ENCODE assay signal across 1 cellular context in genomic region chr19:39140195-39140516, GRCh38.
TF ChIP-seq lines count a peak whose summit lies in the region.

No MANE protein-coding gene starts in this region.

TF ChIP-seq in H1, 55 proteins besides CTCF, POLR2A, EP300 and RAD21:
- TF ChIP-seq KDM5A (IDR thresholded peaks at IDR 0.05; ENCODE audit: low read length): no peak
- TF ChIP-seq, protein P1, sequence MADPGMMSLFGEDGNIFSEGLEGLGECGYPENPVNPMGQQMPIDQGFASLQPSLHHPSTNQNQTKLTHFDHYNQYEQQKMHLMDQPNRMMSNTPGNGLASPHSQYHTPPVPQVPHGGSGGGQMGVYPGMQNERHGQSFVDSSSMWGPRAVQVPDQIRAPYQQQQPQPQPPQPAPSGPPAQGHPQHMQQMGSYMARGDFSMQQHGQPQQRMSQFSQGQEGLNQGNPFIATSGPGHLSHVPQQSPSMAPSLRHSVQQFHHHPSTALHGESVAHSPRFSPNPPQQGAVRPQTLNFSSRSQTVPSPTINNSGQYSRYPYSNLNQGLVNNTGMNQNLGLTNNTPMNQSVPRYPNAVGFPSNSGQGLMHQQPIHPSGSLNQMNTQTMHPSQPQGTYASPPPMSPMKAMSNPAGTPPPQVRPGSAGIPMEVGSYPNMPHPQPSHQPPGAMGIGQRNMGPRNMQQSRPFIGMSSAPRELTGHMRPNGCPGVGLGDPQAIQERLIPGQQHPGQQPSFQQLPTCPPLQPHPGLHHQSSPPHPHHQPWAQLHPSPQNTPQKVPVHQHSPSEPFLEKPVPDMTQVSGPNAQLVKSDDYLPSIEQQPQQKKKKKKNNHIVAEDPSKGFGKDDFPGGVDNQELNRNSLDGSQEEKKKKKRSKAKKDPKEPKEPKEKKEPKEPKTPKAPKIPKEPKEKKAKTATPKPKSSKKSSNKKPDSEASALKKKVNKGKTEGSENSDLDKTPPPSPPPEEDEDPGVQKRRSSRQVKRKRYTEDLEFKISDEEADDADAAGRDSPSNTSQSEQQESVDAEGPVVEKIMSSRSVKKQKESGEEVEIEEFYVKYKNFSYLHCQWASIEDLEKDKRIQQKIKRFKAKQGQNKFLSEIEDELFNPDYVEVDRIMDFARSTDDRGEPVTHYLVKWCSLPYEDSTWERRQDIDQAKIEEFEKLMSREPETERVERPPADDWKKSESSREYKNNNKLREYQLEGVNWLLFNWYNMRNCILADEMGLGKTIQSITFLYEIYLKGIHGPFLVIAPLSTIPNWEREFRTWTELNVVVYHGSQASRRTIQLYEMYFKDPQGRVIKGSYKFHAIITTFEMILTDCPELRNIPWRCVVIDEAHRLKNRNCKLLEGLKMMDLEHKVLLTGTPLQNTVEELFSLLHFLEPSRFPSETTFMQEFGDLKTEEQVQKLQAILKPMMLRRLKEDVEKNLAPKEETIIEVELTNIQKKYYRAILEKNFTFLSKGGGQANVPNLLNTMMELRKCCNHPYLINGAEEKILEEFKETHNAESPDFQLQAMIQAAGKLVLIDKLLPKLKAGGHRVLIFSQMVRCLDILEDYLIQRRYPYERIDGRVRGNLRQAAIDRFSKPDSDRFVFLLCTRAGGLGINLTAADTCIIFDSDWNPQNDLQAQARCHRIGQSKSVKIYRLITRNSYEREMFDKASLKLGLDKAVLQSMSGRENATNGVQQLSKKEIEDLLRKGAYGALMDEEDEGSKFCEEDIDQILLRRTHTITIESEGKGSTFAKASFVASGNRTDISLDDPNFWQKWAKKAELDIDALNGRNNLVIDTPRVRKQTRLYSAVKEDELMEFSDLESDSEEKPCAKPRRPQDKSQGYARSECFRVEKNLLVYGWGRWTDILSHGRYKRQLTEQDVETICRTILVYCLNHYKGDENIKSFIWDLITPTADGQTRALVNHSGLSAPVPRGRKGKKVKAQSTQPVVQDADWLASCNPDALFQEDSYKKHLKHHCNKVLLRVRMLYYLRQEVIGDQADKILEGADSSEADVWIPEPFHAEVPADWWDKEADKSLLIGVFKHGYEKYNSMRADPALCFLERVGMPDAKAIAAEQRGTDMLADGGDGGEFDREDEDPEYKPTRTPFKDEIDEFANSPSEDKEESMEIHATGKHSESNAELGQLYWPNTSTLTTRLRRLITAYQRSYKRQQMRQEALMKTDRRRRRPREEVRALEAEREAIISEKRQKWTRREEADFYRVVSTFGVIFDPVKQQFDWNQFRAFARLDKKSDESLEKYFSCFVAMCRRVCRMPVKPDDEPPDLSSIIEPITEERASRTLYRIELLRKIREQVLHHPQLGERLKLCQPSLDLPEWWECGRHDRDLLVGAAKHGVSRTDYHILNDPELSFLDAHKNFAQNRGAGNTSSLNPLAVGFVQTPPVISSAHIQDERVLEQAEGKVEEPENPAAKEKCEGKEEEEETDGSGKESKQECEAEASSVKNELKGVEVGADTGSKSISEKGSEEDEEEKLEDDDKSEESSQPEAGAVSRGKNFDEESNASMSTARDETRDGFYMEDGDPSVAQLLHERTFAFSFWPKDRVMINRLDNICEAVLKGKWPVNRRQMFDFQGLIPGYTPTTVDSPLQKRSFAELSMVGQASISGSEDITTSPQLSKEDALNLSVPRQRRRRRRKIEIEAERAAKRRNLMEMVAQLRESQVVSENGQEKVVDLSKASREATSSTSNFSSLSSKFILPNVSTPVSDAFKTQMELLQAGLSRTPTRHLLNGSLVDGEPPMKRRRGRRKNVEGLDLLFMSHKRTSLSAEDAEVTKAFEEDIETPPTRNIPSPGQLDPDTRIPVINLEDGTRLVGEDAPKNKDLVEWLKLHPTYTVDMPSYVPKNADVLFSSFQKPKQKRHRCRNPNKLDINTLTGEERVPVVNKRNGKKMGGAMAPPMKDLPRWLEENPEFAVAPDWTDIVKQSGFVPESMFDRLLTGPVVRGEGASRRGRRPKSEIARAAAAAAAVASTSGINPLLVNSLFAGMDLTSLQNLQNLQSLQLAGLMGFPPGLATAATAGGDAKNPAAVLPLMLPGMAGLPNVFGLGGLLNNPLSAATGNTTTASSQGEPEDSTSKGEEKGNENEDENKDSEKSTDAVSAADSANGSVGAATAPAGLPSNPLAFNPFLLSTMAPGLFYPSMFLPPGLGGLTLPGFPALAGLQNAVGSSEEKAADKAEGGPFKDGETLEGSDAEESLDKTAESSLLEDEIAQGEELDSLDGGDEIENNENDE (IDR thresholded peaks at IDR 0.05; ENCODE audit: insufficient replicate concordance, low read length): no peak
- no peak for TF ChIP-seq SIX5 (IDR thresholded peaks at IDR 0.05; ENCODE audit: low read depth, low read length)
